In genomic region chr2:18178736-18179349, GRCh38 we compare ENCODE assay signal across 1 cellular context.
TF ChIP-seq lines count a peak whose summit lies in the region.

No MANE protein-coding gene starts in this region.

TF ChIP-seq in liver, 16 proteins besides CTCF, POLR2A, EP300 and RAD21 (continued from another document):
- TF ChIP-seq, protein P1, sequence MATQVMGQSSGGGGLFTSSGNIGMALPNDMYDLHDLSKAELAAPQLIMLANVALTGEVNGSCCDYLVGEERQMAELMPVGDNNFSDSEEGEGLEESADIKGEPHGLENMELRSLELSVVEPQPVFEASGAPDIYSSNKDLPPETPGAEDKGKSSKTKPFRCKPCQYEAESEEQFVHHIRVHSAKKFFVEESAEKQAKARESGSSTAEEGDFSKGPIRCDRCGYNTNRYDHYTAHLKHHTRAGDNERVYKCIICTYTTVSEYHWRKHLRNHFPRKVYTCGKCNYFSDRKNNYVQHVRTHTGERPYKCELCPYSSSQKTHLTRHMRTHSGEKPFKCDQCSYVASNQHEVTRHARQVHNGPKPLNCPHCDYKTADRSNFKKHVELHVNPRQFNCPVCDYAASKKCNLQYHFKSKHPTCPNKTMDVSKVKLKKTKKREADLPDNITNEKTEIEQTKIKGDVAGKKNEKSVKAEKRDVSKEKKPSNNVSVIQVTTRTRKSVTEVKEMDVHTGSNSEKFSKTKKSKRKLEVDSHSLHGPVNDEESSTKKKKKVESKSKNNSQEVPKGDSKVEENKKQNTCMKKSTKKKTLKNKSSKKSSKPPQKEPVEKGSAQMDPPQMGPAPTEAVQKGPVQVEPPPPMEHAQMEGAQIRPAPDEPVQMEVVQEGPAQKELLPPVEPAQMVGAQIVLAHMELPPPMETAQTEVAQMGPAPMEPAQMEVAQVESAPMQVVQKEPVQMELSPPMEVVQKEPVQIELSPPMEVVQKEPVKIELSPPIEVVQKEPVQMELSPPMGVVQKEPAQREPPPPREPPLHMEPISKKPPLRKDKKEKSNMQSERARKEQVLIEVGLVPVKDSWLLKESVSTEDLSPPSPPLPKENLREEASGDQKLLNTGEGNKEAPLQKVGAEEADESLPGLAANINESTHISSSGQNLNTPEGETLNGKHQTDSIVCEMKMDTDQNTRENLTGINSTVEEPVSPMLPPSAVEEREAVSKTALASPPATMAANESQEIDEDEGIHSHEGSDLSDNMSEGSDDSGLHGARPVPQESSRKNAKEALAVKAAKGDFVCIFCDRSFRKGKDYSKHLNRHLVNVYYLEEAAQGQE (IDR thresholded peaks at IDR 0.05), result no peak
- TF ChIP-seq HNF4A (conservative IDR thresholded peaks at IDR 0.05), result no peak
